In genomic region chr7:122619664-122620063, GRCh38 we compare ENCODE assay signal across 8 cellular contexts.
"Had no signal": no experiment of that assay in that cellular context is flagged by ENCODE, and none has a peak within 500 bp of the region (broad histone marks: within the 10 kb centered on the region; RNA-seq: fewer than 3 reads in every experiment).

No MANE protein-coding gene starts in this region.

- ATAC-seq: HCT116, HepG2 had no signal

- H3K36me3 ChIP-seq: HAP-1 had no signal

- H2AFZ ChIP-seq: GM23248 had no signal

- H3K4me3 ChIP-seq: GM23248, HAP-1 had no signal

- H3K27ac ChIP-seq: GM23248, HL-60 had no signal

- H3K9me3 ChIP-seq: HAP-1 had no signal

- FAIRE-seq: HepG2 had no signal

- H3K4me1 ChIP-seq: HAP-1 had no signal

- H3K9ac ChIP-seq: GM23248 had no signal

- DNase-seq: GM23248, GOT3, H7, KBM-7 had no signal
